17 cellular contexts compared by ENCODE assay signal in genomic region chrX:128805236-128805635, GRCh38.
DNase-seq lines count a peak whose midpoint lies in the region; ATAC-seq and TF ChIP-seq lines count a peak whose summit lies in the region.
"Had no signal": no experiment of that assay in that cellular context is flagged by ENCODE, and none has a peak within 500 bp of the region (broad histone marks: within the 10 kb centered on the region; RNA-seq: fewer than 3 reads in every experiment).

No MANE protein-coding gene starts in this region.

- H3K9me2 ChIP-seq in hepatocyte (replicated peaks; ENCODE audit: insufficient read depth): no peaks in the 10 kb centered on the region

- no peak overlapping the region for H2AFZ ChIP-seq in hepatocyte

- H3K4me1 ChIP-seq in hepatocyte (ENCODE audit: insufficient read depth): no peaks in the 10 kb centered on the region
- peaks cover 9% of the 10 kb centered on the region for H3K4me1 ChIP-seq in mucosa of stomach (ENCODE audit: control insufficient read depth, insufficient read depth, low read length)
- H3K4me1 ChIP-seq: A549, Caco-2 had no signal

- no peak overlapping the region for H3K4me3 Mint-ChIP-seq in type B pancreatic cell
- H3K4me3 Mint-ChIP-seq: CD4-positive, alpha-beta T cell; H9 had no signal

- DNase-seq in DMS53 (lab: John Stamatoyannopoulos, UW): peak; percentile 3
- no peak for DNase-seq in DMS53 treated with DMSO at 0.1 percent for 48 hours (lab: John Stamatoyannopoulos, UW; ENCODE audit: unreplicated experiment)
- peak; percentile 8 for DNase-seq in hepatocyte (ENCODE audit: low spot score)
- no peak for DNase-seq in type B pancreatic cell (ENCODE audit: extremely low spot score, unreplicated experiment)
- no peak for DNase-seq in RKO (ENCODE audit: low spot score)
- DNase-seq: AML-193; Caco-2; CD4-positive, alpha-beta T cell; DMS79 treated with DMSO at 0.1 percent for 48 hours; GF-D8; H9 had no signal

- H3K9me3 ChIP-seq in hepatocyte (ENCODE audit: low read depth): no peaks in the 10 kb centered on the region
- no peaks in the 10 kb centered on the region for H3K9me3 ChIP-seq in mucosa of stomach (ENCODE audit: control insufficient read depth, low read length)
- H3K9me3 ChIP-seq: A549, Caco-2 had no signal

- no peaks in the 10 kb centered on the region for H3K36me3 ChIP-seq in hepatocyte (replicated peaks; ENCODE audit: insufficient read depth, low read depth)
- no peaks in the 10 kb centered on the region for H3K36me3 ChIP-seq in mucosa of stomach (ENCODE audit: control insufficient read depth, insufficient read depth, low read length)

- H3K27me3 ChIP-seq in hepatocyte: no peaks in the 10 kb centered on the region
- no peaks in the 10 kb centered on the region for H3K27me3 ChIP-seq in mucosa of stomach (ENCODE audit: control insufficient read depth, insufficient read depth, low read length)

- H3K4me1 Mint-ChIP-seq in type B pancreatic cell (ENCODE audit: unreplicated experiment): no peaks in the 10 kb centered on the region

- ATAC-seq in HG03280 (IDR thresholded peaks at IDR 0.05; ENCODE audit: unreplicated experiment) (no peak), GM18511 (IDR thresholded peaks at IDR 0.05; ENCODE audit: unreplicated experiment) (no peak)
- ATAC-seq: A549 had no signal

- no peaks in the 10 kb centered on the region for H4K20me1 ChIP-seq in hepatocyte (ENCODE audit: insufficient read depth, poor library complexity, severe bottlenecking)

- H3K79me2 ChIP-seq in hepatocyte: no peaks in the 10 kb centered on the region

- H3K9ac ChIP-seq in mucosa of stomach (ENCODE audit: low read length): peak overlapping the region; percentile 23

- H3K27me3 Mint-ChIP-seq in type B pancreatic cell: no peaks in the 10 kb centered on the region
- H3K27me3 Mint-ChIP-seq: CD4-positive, alpha-beta T cell had no signal

- no peak for TF ChIP-seq CTCF in hepatocyte (IDR thresholded peaks at IDR 0.05; ENCODE audit: poor library complexity)
- no peak for TF ChIP-seq CTCF in type B pancreatic cell (conservative IDR thresholded peaks at IDR 0.05)

- H3K27ac ChIP-seq in hepatocyte: peak overlapping the region; percentile 73
- H3K27ac ChIP-seq: 22Rv1, A549, C4-2B had no signal

- H3K4me2 ChIP-seq in hepatocyte: no peak overlapping the region
- H3K4me2 ChIP-seq: A549 had no signal

- H3K4me3 ChIP-seq in hepatocyte (no peak overlapping the region), mucosa of stomach (ENCODE audit: low read length) (no peak overlapping the region)
- H3K4me3 ChIP-seq: A549 had no signal

- H3K27ac Mint-ChIP-seq in type B pancreatic cell: peak overlapping the region; percentile 67
- H3K27ac Mint-ChIP-seq: CD4-positive, alpha-beta T cell; H9 had no signal

- no peaks in the 10 kb centered on the region for H3K36me3 Mint-ChIP-seq in type B pancreatic cell

- H3K9me3 Mint-ChIP-seq in type B pancreatic cell: peaks cover 8% of the 10 kb centered on the region
- H3K9me3 Mint-ChIP-seq: CD4-positive, alpha-beta T cell had no signal

- 34% methylated on average over 2 of the region's 2 CpGs for WGBS in hepatocyte (ENCODE audit: low lambda C conversion rate, missing lambda C conversion rate)

Comparison
In these comparisons a context has a peak if more than half of its experiments do, and no peak if none do; other contexts are left out.
1. DNase-seq: peak in DMS53 (single experiment) and hepatocyte (single experiment); none in DMS53 treated with DMSO at 0.1 percent for 48 hours (single experiment), type B pancreatic cell (single experiment) and RKO (single experiment).